In genomic region chr4:20255823-20256222, GRCh38 we compare ENCODE assay signal across 12 cellular contexts. TPM values are rescaled to one million over a fixed set of nuclear protein-coding genes. Genes with fewer than 3 reads are reported as not detected.
DNase-seq lines count a peak whose midpoint lies in the region; ATAC-seq and TF ChIP-seq lines count a peak whose summit lies in the region.
"Had no signal": no experiment of that assay in that cellular context is flagged by ENCODE, and none has a peak within 500 bp of the region (broad histone marks: within the 10 kb centered on the region; RNA-seq: fewer than 3 reads in every experiment).

No MANE protein-coding gene starts in this region.

- no peak overlapping the region for H2AFZ ChIP-seq in H9 (ENCODE audit: low read length)

- H3K9ac ChIP-seq in H9 (ENCODE audit: extremely low read depth, insufficient read length, low read length) = no peak overlapping the region

- no peak for ATAC-seq in body of pancreas
- ATAC-seq: HCT116 had no signal

- no peak overlapping the region for H4K8ac ChIP-seq in H9 (replicated peaks; ENCODE audit: insufficient read length, low read depth, low read length)

- H2BK12ac ChIP-seq in H9 (ENCODE audit: insufficient read length, low read depth, low read length) = no peak overlapping the region

- peaks cover 71% of the 10 kb centered on the region for H3K27me3 Mint-ChIP-seq in H9 (ENCODE audit: low read depth)

- H3K79me2 ChIP-seq in H9 (ENCODE audit: insufficient read depth, low read length) = no peaks in the 10 kb centered on the region

- H3K4me1 ChIP-seq in H9 (ENCODE audit: insufficient read depth, low read length) = no peaks in the 10 kb centered on the region; the same call in 1 of the 2 replicates
- H3K4me1 ChIP-seq in body of pancreas = peaks cover 40% of the 10 kb centered on the region

- no peak overlapping the region for H3K27ac ChIP-seq in H9 (ENCODE audit: insufficient read length, low read depth, low read length)
- H3K27ac ChIP-seq in body of pancreas = no peak overlapping the region

- H3K27ac Mint-ChIP-seq in H9 = no peak overlapping the region

- TF ChIP-seq POLR2A in lower leg skin (IDR thresholded peaks at IDR 0.05) (no peak), body of pancreas (IDR thresholded peaks at IDR 0.05) (no peak)

- H3K14ac ChIP-seq in H9 (ENCODE audit: insufficient read depth, low read length) = no peak overlapping the region

- H3K18ac ChIP-seq in H9 (ENCODE audit: insufficient read length, low read depth, low read length) = no peak overlapping the region

- no peak overlapping the region for H2BK5ac ChIP-seq in H9 (ENCODE audit: insufficient read length, low read length)

- H3K4me2 ChIP-seq in H9 (ENCODE audit: insufficient read depth, insufficient read length, low read length) = peak overlapping the region; percentile 86

- no peaks in the 10 kb centered on the region for H3K79me1 ChIP-seq in H9 (ENCODE audit: insufficient read depth, low read depth, low read length, poor library complexity, severe bottlenecking)

- no peaks in the 10 kb centered on the region for H4K20me1 ChIP-seq in H9 (ENCODE audit: control insufficient read depth, insufficient read depth, insufficient read length)

- no peak overlapping the region for H4K91ac ChIP-seq in H9 (ENCODE audit: insufficient read length, low read depth, low read length)

- H3K4me3 Mint-ChIP-seq in H9 = peak overlapping the region in 1 of 2 experiments; percentile 90; a peak in 3 of 5 replicates

- no peak overlapping the region for H2BK20ac ChIP-seq in H9 (ENCODE audit: low read depth, low read length, poor library complexity, severe bottlenecking)

- H4K5ac ChIP-seq in H9 (ENCODE audit: insufficient read length, low read depth, low read length) = no peak overlapping the region

- peaks cover 35% of the 10 kb centered on the region for H3K23me2 ChIP-seq in H9 (ENCODE audit: insufficient read length, low read depth, low read length, poor library complexity, severe bottlenecking)

- no peak overlapping the region for H3K56ac ChIP-seq in H9 (ENCODE audit: insufficient read length, low read depth, low read length)

- H3K36me3 ChIP-seq in body of pancreas (replicated peaks in 1 of 2; ENCODE audit: insufficient read depth in 1 of 2, low read depth in 2 of 2) = no peaks in the 10 kb centered on the region

- TF ChIP-seq CTCF in H9 (conservative IDR thresholded peaks at IDR 0.05) (no peak), lower leg skin (IDR thresholded peaks at IDR 0.05) (no peak), body of pancreas (IDR thresholded peaks at IDR 0.05) (no peak)

- no peak overlapping the region for H3K23ac ChIP-seq in H9 (ENCODE audit: insufficient read length, low read depth, low read length)

- H3T11ph ChIP-seq in H9 (ENCODE audit: low read length) = no peak overlapping the region

- H3K9me3 Mint-ChIP-seq in H9 = peaks cover 2 to 3% of the 10 kb centered on the region in 2 experiments; a peak in 3 of 5 replicates

- no peak overlapping the region for H3K4ac ChIP-seq in H9 (ENCODE audit: low read depth, low read length)

- H2BK15ac ChIP-seq in H9 (ENCODE audit: low read depth, low read length) = no peak overlapping the region

- H3K27me3 ChIP-seq in H9 (ENCODE audit: insufficient read depth, low read length) = peaks cover 39% of the 10 kb centered on the region
- peaks cover 0 to 9% of the 10 kb centered on the region in 2 donors for H3K27me3 ChIP-seq in body of pancreas

- DNase-seq in H9 (no peak), amniotic epithelial cell (ENCODE audit: low read depth) (peak; percentile 29), hepatic stellate cell (ENCODE audit: low spot score) (peak; percentile 8), skeletal muscle cell (ENCODE audit: low read depth) (no peak), DMS79 (lab: John Stamatoyannopoulos, UW) (no peak), lower leg skin (ENCODE audit: low spot score in 2 of 2) (no peak), body of pancreas (no peak), globus pallidus (ENCODE audit: low spot score) (no peak)
- DNase-seq: activated CD8-positive, alpha-beta memory T cell treated with anti-CD3 and anti-CD28 coated beads, Interleukin-2, amount 50 U/mL, for 4 hours; Calu3; stimulated activated naive CD4-positive, alpha-beta T cell had no signal

- intact Hi-C loops in lower leg skin (cut with DNase I; ENCODE audit: low total_unique reads) = no loop called here
- intact Hi-C loops in body of pancreas (cut with DNase I) = no loop called here

- H3K9me3 ChIP-seq in H9 (ENCODE audit: control insufficient read depth, low read depth, low read length) = no peaks in the 10 kb centered on the region
- no peaks in the 10 kb centered on the region for H3K9me3 ChIP-seq in body of pancreas

- no peak overlapping the region for H2BK120ac ChIP-seq in H9 (ENCODE audit: low read depth, low read length, poor library complexity, severe bottlenecking)

- H3K4me1 Mint-ChIP-seq in H9 = peaks cover 41 to 52% of the 10 kb centered on the region in 2 experiments

- H2AK5ac ChIP-seq in H9 (ENCODE audit: insufficient read length, low read length) = no peak overlapping the region

- H3K36me3 Mint-ChIP-seq in H9 (ENCODE audit: insufficient read depth in 1 of 3, low read depth in 3 of 3) = no peaks in the 10 kb centered on the region; a peak in 2 of 7 replicates

- no CpG with 5 or more reads among the region's 4 CpGs for WGBS in H9 (ENCODE audit: extremely low coverage, insufficient read length, low lambda C conversion rate)
- WGBS in lower leg skin, 2 donors = 65 to 70% methylated on average over 4 of the region's 4 CpGs
- WGBS in body of pancreas, 2 donors = 79 to 84% methylated on average over 4 of the region's 4 CpGs

- H3K4me3 ChIP-seq in skeletal muscle cell (ENCODE audit: low read depth, low read length) (peak overlapping the region; percentile 2), lower leg skin (ENCODE audit: low read depth, poor library complexity, severe bottlenecking) (no peak overlapping the region), body of pancreas (no peak overlapping the region)

RNA-seq across cellular contexts. Expression of gene SLIT2, which starts 4.1 kb away (rescaled TPM):
- total RNA-seq in H9 (2021) (1.3 and 1.5 TPM in 2 replicates), lower leg skin (1 to 10 TPM in 3 of 4 donors, under 1 TPM in 1; 0.97 to 4.2 (median 3.8) TPM), body of pancreas (1 to 10 TPM; 3.1 to 5.6 TPM)

Comparison
In these comparisons a context has a peak if more than half of its experiments do, and no peak if none do; other contexts are left out.
1. DNase-seq: peak in amniotic epithelial cell (single experiment) and hepatic stellate cell (single experiment); none in H9 (single experiment), skeletal muscle cell (single experiment), DMS79 (single experiment), lower leg skin (0 of 2), body of pancreas (0 of 4) and globus pallidus (single experiment).